In genomic region chr1:145964328-145965118, GRCh38 we compare ENCODE assay signal across 8 cellular contexts. TPM values are rescaled to one million over a fixed set of nuclear protein-coding genes. Genes with fewer than 3 reads are reported as not detected.
DNase-seq lines count a peak whose midpoint lies in the region; ATAC-seq and TF ChIP-seq lines count a peak whose summit lies in the region.

ANKRD34A (minus strand) TSS chr1:145964575; CDS start chr1:145961759, 2,816 bp downstream.
POLR3GL (plus strand) TSS chr1:145964690; CDS start chr1:145974866, 10,176 bp downstream.

- H3K9ac ChIP-seq in HUES64 (ENCODE audit: low read depth, low read length) (0 out of 2 replicates have a peak within 1 kb of the TSS, but pooled peaks have one; percentile 5), OCI-LY3 (ENCODE audit: low read length) (peak within 1 kb of the TSS; percentile 73)

- peak; percentile 81 for DNase-seq in DMS 273 treated with DMSO at 0.1 percent for 48 hours (lab: John Stamatoyannopoulos, UW)
- DNase-seq in activated T-cell treated with anti-CD3 and anti-CD28 coated beads for 1 hour (ENCODE audit: low read depth): peak; percentile 82
- DNase-seq in epithelial cell of proximal tubule (ENCODE audit: low read depth): peak; percentile 70
- peak; percentile 95 for DNase-seq in mucosa of gallbladder (ENCODE audit: low spot score)
- peak; percentile 88 for DNase-seq in stimulated activated CD8-positive, alpha-beta memory T cell treated with anti-CD3 and anti-CD28 coated beads, Interleukin-4, amount 100 ng/mL, for 24 hours (ENCODE audit: low read depth)

- TF ChIP-seq CTCF in OCI-LY3 (IDR thresholded peaks at IDR 0.05; ENCODE audit: low read depth, low read length) (no peak), epithelial cell of proximal tubule (conservative IDR thresholded peaks at IDR 0.05; ENCODE audit: low read depth, low read length) (no peak)

- no peaks in the 10 kb centered on the region for H3K79me2 ChIP-seq in OCI-LY3 (ENCODE audit: low read length)

- H3K9me3 ChIP-seq in HUES64 (ENCODE audit: insufficient read depth, low read depth, low read length) (0 out of 2 replicates have a peak, but pooled peaks cover 5% of the 10 kb centered on the region), OCI-LY3 (ENCODE audit: insufficient read depth, low read length) (peaks cover 6% of the 10 kb centered on the region; the same call in 1 of the 2 replicates)

- H3K4me2 ChIP-seq in OCI-LY3 (ENCODE audit: low read length): peak within 1 kb of the TSS; percentile 98

- H3K4me3 ChIP-seq in HUES64 (ENCODE audit: low read length) (peak within 1 kb of the TSS; percentile 65), OCI-LY3 (ENCODE audit: low read length) (peak within 1 kb of the TSS; percentile 81), epithelial cell of proximal tubule (ENCODE audit: low read depth, low read length) (peak within 1 kb of the TSS; percentile 86)

- no peak within 1 kb of the TSS for H3K27ac ChIP-seq in HUES64 (ENCODE audit: low read depth, low read length)
- H3K27ac ChIP-seq in OCI-LY3 (ENCODE audit: low read length): peak within 1 kb of the TSS; percentile 20

- peak; percentile 85 for ATAC-seq in GM21515 (IDR thresholded peaks at IDR 0.05; ENCODE audit: unreplicated experiment)

- H3K27me3 ChIP-seq in HUES64 (ENCODE audit: insufficient read depth, low read length) (peaks cover 48% of the 10 kb centered on the region), OCI-LY3 (ENCODE audit: low read depth, low read length) (peaks cover 14% of the 10 kb centered on the region)

- no peaks in the 10 kb centered on the region for H3K36me3 ChIP-seq in HUES64 (ENCODE audit: insufficient read depth, low read length)
- H3K36me3 ChIP-seq in OCI-LY3 (replicated peaks; ENCODE audit: low read depth, low read length): peaks cover 7% of the 10 kb centered on the region

- H2AFZ ChIP-seq in OCI-LY3 (ENCODE audit: low read depth, low read length): peak within 1 kb of the TSS; percentile 96

- H3K4me1 ChIP-seq in HUES64 (ENCODE audit: insufficient read depth, low read length): peaks cover 13% of the 10 kb centered on the region
- H3K4me1 ChIP-seq in OCI-LY3 (ENCODE audit: low read length): peaks cover 28% of the 10 kb centered on the region

- WGBS in HUES64: 3% methylated on average over 37 of the region's 37 CpGs

- no peaks in the 10 kb centered on the region for H4K20me1 ChIP-seq in OCI-LY3 (ENCODE audit: insufficient read depth, low read length)

RNA-seq across cellular contexts. Expression of gene ANKRD34A, which starts in this region (rescaled TPM):
- 0.15 TPM for polyA plus RNA-seq in HUES64 (2013, experiment 1 of 2)
- polyA plus RNA-seq in HUES64 (2013, experiment 2 of 2): 0.25 TPM
- total RNA-seq in epithelial cell of proximal tubule (0.06 and 0.14 TPM in 2 replicates), mucosa of gallbladder (3.4 TPM)

RNA-seq across cellular contexts. Expression of gene POLR3GL, which starts in this region (rescaled TPM):
- polyA plus RNA-seq in HUES64 (2013, experiment 1 of 2): 6.5 TPM
- 10.1 TPM for polyA plus RNA-seq in HUES64 (2013, experiment 2 of 2)
- total RNA-seq in epithelial cell of proximal tubule (15.6 and 16.1 TPM in 2 replicates), mucosa of gallbladder (28.3 TPM)
